ENCODE assay signal across 10 cellular contexts in genomic region chr11:57903441-57904123, GRCh38.
DNase-seq lines count a peak whose midpoint lies in the region; ATAC-seq and TF ChIP-seq lines count a peak whose summit lies in the region.
"Had no signal": no experiment of that assay in that cellular context is flagged by ENCODE, and none has a peak within 500 bp of the region (broad histone marks: within the 10 kb centered on the region; RNA-seq: fewer than 3 reads in every experiment).

No MANE protein-coding gene starts in this region.

- no peak for TF ChIP-seq CTCF in BE2C (IDR thresholded peaks at IDR 0.05; ENCODE audit: low read depth, low read length)
- no peak for TF ChIP-seq CTCF in GM23338 (conservative IDR thresholded peaks at IDR 0.05; ENCODE audit: low read depth in 2 of 2)

- H3K4me3 ChIP-seq in BE2C (ENCODE audit: low read depth, low read length) (no peak overlapping the region), GM23338 (no peak overlapping the region)

- no peaks in the 10 kb centered on the region for H4K20me1 ChIP-seq in GM23338 (replicated peaks; ENCODE audit: insufficient read depth)

- H3K36me3 ChIP-seq in BE2C (no peaks in the 10 kb centered on the region), GM23338 (ENCODE audit: insufficient read depth) (peaks cover 4% of the 10 kb centered on the region; the same call in 1 of the 2 replicates)

- peak overlapping the region; percentile 42 for H3K4me2 ChIP-seq in GM23338

- H3F3A ChIP-seq in GM23338 (replicated peaks; ENCODE audit: low read depth): no peaks in the 10 kb centered on the region

- H3K27ac Mint-ChIP-seq in GM23338 (peak overlapping the region; percentile 10; the same call in 1 of the 2 replicates), T-helper 17 cell (no peak overlapping the region)
- peak overlapping the region; percentile 35 for H3K27ac Mint-ChIP-seq in T-helper 1 cell treated with Interleukin-12 subunit alpha and Interleukin-12 subunit beta and Interleukin-4 antibody, amounts not matched to agents 30 μg/mL and 1 μg/mL, for 36 hours
- peak overlapping the region; percentile 54 for H3K27ac Mint-ChIP-seq in stimulated activated naive CD8-positive, alpha-beta T cell treated with anti-CD3 and anti-CD28 coated beads, Interleukin-15, Interleukin-2, amounts not matched to agents 100 ng/mL and 50 ng/mL, for 24 hours
- H3K27ac Mint-ChIP-seq: activated B cell treated with CpG ODN at 0.5 μM for 24 hours had no signal

- H3K9me2 ChIP-seq in GM23338 (ENCODE audit: insufficient read depth): 0 out of 2 replicates have a peak, but pooled peaks cover 8% of the 10 kb centered on the region

- H3K36me3 Mint-ChIP-seq in GM23338 (ENCODE audit: low read depth): peaks cover 25% of the 10 kb centered on the region; the same call in 2 of the 3 replicates
- H3K36me3 Mint-ChIP-seq in T-helper 1 cell treated with Interleukin-12 subunit alpha and Interleukin-12 subunit beta and Interleukin-4 antibody, amounts not matched to agents 30 μg/mL and 1 μg/mL, for 36 hours (ENCODE audit: low read depth): no peaks in the 10 kb centered on the region
- H3K36me3 Mint-ChIP-seq in stimulated activated naive CD8-positive, alpha-beta T cell treated with anti-CD3 and anti-CD28 coated beads, Interleukin-15, Interleukin-2, amounts not matched to agents 100 ng/mL and 50 ng/mL, for 24 hours (ENCODE audit: low read depth): no peaks in the 10 kb centered on the region
- no peaks in the 10 kb centered on the region for H3K36me3 Mint-ChIP-seq in T-helper 17 cell (ENCODE audit: low read depth)

- no peaks in the 10 kb centered on the region for H3K79me2 ChIP-seq in GM23338 (replicated peaks; ENCODE audit: insufficient read depth)

- ATAC-seq in GM23338: no peak; the same call in 2 of the 3 replicates
- no peak for ATAC-seq in T-helper 17 cell

- DNase-seq in BE2C (peak; percentile 11), GM23338 (ENCODE audit: low spot score) (no peak), iPS-NIHi11 (ENCODE audit: low spot score) (peak; percentile 30), GDM1 (lab: John Stamatoyannopoulos, UW) (no peak), T-helper 17 cell (no peak), pons (ENCODE audit: low spot score) (no peak)
- DNase-seq: activated B cell treated with CpG ODN at 0.5 μM for 24 hours, left cardiac atrium had no signal

- H3K27me3 ChIP-seq in BE2C (no peaks in the 10 kb centered on the region), GM23338 (ENCODE audit: insufficient read depth) (no peaks in the 10 kb centered on the region)

- H3K9me3 ChIP-seq in BE2C (no peaks in the 10 kb centered on the region), T-helper 17 cell (ENCODE audit: control insufficient read depth, low read length, poor library complexity, severe bottlenecking) (no peaks in the 10 kb centered on the region)

- peak overlapping the region; percentile 48 for H2AFZ ChIP-seq in GM23338

- H3K4me1 ChIP-seq in BE2C (no peaks in the 10 kb centered on the region), GM23338 (ENCODE audit: insufficient read depth) (peaks cover 9% of the 10 kb centered on the region; the same call in 1 of the 2 replicates)

- H3K9me3 Mint-ChIP-seq in GM23338: peaks cover 43% of the 10 kb centered on the region
- H3K9me3 Mint-ChIP-seq in T-helper 1 cell treated with Interleukin-12 subunit alpha and Interleukin-12 subunit beta and Interleukin-4 antibody, amounts not matched to agents 30 μg/mL and 1 μg/mL, for 36 hours: no peaks in the 10 kb centered on the region
- no peaks in the 10 kb centered on the region for H3K9me3 Mint-ChIP-seq in stimulated activated naive CD8-positive, alpha-beta T cell treated with anti-CD3 and anti-CD28 coated beads, Interleukin-15, Interleukin-2, amounts not matched to agents 100 ng/mL and 50 ng/mL, for 24 hours

- H3K27ac ChIP-seq in GM23338 (ENCODE audit: low read depth): no peak overlapping the region

- H3K27me3 Mint-ChIP-seq in GM23338 (ENCODE audit: insufficient read depth, low read depth, poor library complexity): peaks cover 8% of the 10 kb centered on the region
- no peaks in the 10 kb centered on the region for H3K27me3 Mint-ChIP-seq in T-helper 1 cell treated with Interleukin-12 subunit alpha and Interleukin-12 subunit beta and Interleukin-4 antibody, amounts not matched to agents 30 μg/mL and 1 μg/mL, for 36 hours (ENCODE audit: low read depth)
- no peaks in the 10 kb centered on the region for H3K27me3 Mint-ChIP-seq in stimulated activated naive CD8-positive, alpha-beta T cell treated with anti-CD3 and anti-CD28 coated beads, Interleukin-15, Interleukin-2, amounts not matched to agents 100 ng/mL and 50 ng/mL, for 24 hours
- peaks cover 37% of the 10 kb centered on the region for H3K27me3 Mint-ChIP-seq in T-helper 17 cell

- H3K4me3 Mint-ChIP-seq in GM23338 (no peak overlapping the region), T-helper 17 cell (no peak overlapping the region)
- H3K4me3 Mint-ChIP-seq in T-helper 1 cell treated with Interleukin-12 subunit alpha and Interleukin-12 subunit beta and Interleukin-4 antibody, amounts not matched to agents 30 μg/mL and 1 μg/mL, for 36 hours: no peak overlapping the region
- no peak overlapping the region for H3K4me3 Mint-ChIP-seq in stimulated activated naive CD8-positive, alpha-beta T cell treated with anti-CD3 and anti-CD28 coated beads, Interleukin-15, Interleukin-2, amounts not matched to agents 100 ng/mL and 50 ng/mL, for 24 hours
- H3K4me3 Mint-ChIP-seq: activated B cell treated with CpG ODN at 0.5 μM for 24 hours had no signal

- H3K4me1 Mint-ChIP-seq in GM23338: peaks cover 11% of the 10 kb centered on the region
- H3K4me1 Mint-ChIP-seq in T-helper 1 cell treated with Interleukin-12 subunit alpha and Interleukin-12 subunit beta and Interleukin-4 antibody, amounts not matched to agents 30 μg/mL and 1 μg/mL, for 36 hours (ENCODE audit: low read depth): no peaks in the 10 kb centered on the region
- H3K4me1 Mint-ChIP-seq in stimulated activated naive CD8-positive, alpha-beta T cell treated with anti-CD3 and anti-CD28 coated beads, Interleukin-15, Interleukin-2, amounts not matched to agents 100 ng/mL and 50 ng/mL, for 24 hours (ENCODE audit: low read depth): peaks cover 12% of the 10 kb centered on the region
- peaks cover 2% of the 10 kb centered on the region for H3K4me1 Mint-ChIP-seq in T-helper 17 cell
- H3K4me1 Mint-ChIP-seq: activated B cell treated with CpG ODN at 0.5 μM for 24 hours had no signal

TF ChIP-seq in GM23338, 12 proteins besides CTCF, POLR2A, EP300 and RAD21 (continues in another document):
- TF ChIP-seq EZH2phosphoT487 (IDR thresholded peaks at IDR 0.05; ENCODE audit: unreplicated experiment): no peak
- no peak for TF ChIP-seq ZNF331 (CRISPR knock-in tag; IDR thresholded peaks at IDR 0.05; ENCODE audit: low read depth)
- no peak for TF ChIP-seq STAT1 (IDR thresholded peaks at IDR 0.05; ENCODE audit: unreplicated experiment)
- TF ChIP-seq, protein P1, sequence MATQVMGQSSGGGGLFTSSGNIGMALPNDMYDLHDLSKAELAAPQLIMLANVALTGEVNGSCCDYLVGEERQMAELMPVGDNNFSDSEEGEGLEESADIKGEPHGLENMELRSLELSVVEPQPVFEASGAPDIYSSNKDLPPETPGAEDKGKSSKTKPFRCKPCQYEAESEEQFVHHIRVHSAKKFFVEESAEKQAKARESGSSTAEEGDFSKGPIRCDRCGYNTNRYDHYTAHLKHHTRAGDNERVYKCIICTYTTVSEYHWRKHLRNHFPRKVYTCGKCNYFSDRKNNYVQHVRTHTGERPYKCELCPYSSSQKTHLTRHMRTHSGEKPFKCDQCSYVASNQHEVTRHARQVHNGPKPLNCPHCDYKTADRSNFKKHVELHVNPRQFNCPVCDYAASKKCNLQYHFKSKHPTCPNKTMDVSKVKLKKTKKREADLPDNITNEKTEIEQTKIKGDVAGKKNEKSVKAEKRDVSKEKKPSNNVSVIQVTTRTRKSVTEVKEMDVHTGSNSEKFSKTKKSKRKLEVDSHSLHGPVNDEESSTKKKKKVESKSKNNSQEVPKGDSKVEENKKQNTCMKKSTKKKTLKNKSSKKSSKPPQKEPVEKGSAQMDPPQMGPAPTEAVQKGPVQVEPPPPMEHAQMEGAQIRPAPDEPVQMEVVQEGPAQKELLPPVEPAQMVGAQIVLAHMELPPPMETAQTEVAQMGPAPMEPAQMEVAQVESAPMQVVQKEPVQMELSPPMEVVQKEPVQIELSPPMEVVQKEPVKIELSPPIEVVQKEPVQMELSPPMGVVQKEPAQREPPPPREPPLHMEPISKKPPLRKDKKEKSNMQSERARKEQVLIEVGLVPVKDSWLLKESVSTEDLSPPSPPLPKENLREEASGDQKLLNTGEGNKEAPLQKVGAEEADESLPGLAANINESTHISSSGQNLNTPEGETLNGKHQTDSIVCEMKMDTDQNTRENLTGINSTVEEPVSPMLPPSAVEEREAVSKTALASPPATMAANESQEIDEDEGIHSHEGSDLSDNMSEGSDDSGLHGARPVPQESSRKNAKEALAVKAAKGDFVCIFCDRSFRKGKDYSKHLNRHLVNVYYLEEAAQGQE (IDR thresholded peaks at IDR 0.05; ENCODE audit: unreplicated experiment): no peak

Comparison
In these comparisons a context has a peak if more than half of its experiments do, and no peak if none do; other contexts are left out.
1. DNase-seq: peak in BE2C (single experiment) and iPS-NIHi11 (single experiment); none in GM23338 (single experiment), GDM1 (single experiment), T-helper 17 cell (0 of 3) and pons (single experiment).